In the genomic region with DNA sequence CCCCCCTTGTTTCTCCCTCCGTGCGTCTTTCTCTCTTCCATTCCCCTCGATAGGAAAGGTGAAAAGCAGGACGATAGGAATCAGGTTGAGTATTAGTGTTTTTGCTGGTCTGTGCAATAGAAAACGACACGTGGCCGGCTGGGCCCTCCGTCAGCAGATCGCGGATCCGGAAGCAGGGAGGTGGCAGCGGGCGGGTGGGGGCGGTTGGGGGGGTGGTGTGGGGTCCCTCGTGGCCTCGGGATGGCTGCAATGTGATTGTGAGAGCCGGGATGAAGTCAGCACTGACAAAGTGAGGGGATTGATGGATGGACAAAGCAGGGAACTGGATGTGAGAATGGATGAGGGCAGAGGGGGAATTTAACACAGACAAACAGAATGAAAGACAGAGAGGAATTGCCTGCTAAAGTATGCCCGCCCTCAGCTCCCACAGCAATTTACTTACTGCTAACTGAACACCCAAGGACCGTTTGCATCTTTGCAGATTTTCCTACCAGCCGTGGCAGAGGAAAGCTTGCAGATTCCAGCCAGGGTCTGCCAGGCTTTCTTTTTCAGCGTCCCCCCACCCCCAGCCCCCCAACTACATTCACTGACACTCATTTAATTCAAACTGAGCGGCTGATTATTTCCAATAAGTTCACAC, we compare ENCODE assay signal across 1 cellular context.
TF ChIP-seq lines count a peak whose summit lies in the region.

No MANE protein-coding gene starts in this region.

TF ChIP-seq in GM12878, 131 proteins besides CTCF, POLR2A, EP300 and RAD21 (continued from another document):
- TF ChIP-seq MEF2A (IDR thresholded peaks at IDR 0.05; ENCODE audit: insufficient read depth, low read depth, low read length): no peak
- TF ChIP-seq, protein P1, sequence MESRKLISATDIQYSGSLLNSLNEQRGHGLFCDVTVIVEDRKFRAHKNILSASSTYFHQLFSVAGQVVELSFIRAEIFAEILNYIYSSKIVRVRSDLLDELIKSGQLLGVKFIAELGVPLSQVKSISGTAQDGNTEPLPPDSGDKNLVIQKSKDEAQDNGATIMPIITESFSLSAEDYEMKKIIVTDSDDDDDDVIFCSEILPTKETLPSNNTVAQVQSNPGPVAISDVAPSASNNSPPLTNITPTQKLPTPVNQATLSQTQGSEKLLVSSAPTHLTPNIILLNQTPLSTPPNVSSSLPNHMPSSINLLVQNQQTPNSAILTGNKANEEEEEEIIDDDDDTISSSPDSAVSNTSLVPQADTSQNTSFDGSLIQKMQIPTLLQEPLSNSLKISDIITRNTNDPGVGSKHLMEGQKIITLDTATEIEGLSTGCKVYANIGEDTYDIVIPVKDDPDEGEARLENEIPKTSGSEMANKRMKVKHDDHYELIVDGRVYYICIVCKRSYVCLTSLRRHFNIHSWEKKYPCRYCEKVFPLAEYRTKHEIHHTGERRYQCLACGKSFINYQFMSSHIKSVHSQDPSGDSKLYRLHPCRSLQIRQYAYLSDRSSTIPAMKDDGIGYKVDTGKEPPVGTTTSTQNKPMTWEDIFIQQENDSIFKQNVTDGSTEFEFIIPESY (IDR thresholded peaks at IDR 0.05): no peak
